In the genomic region with DNA sequence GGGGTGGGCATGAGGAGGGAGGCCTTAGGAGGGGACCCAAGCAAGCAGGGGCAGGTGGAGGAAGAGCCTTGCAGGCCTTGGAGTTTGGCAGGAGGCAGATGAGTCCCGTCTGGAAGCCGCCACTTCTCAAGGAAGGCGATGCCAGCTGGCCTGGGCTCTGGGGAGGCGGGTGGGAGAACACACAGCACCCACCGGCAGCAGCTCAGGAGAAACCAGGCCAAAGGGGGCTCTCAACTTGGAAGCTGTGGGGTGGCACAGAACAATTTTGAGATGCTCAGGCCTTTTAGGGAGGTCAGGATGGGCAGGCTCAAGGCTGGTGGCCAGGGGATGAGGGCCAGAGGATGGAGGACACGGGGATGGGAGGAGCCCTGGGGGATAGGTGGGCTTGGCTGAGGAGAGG, we compare ENCODE assay signal across 26 cellular contexts. TPM values are rescaled to one million over a fixed set of nuclear protein-coding genes. Genes with fewer than 3 reads are reported as not detected.
"Had no signal": no experiment of that assay in that cellular context is flagged by ENCODE, and none has a peak within 500 bp of the region (broad histone marks: within the 10 kb centered on the region; RNA-seq: fewer than 3 reads in every experiment).

No MANE protein-coding gene starts in this region.

- H3K9me3 ChIP-seq: MG63 had no signal

- H3K4me3 Mint-ChIP-seq: activated CD8-positive, alpha-beta T cell treated with anti-CD3 and anti-CD28 coated beads for 36 hours; activated naive CD8-positive, alpha-beta T cell treated with anti-CD3 and anti-CD28 coated beads, Interleukin-2, amount 50 U/mL, for 24 hours; activated T-cell treated with anti-CD3 and anti-CD28 coated beads, Interleukin-2, amount 50 U/mL, for 24 hours; T-helper 1 cell treated with Interleukin-12 subunit alpha and Interleukin-12 subunit beta and Interleukin-4 antibody, amounts not matched to agents 30 μg/mL and 1 μg/mL, for 36 hours had no signal

- H3K27ac Mint-ChIP-seq: activated CD8-positive, alpha-beta T cell treated with anti-CD3 and anti-CD28 coated beads for 36 hours; activated naive CD4-positive, alpha-beta T cell treated with anti-CD3 and anti-CD28 coated beads, Interleukin-2, amount 50 U/mL, for 72 hours; activated naive CD8-positive, alpha-beta T cell treated with anti-CD3 and anti-CD28 coated beads, Interleukin-2, amount 50 U/mL, for 24 hours; activated T-cell treated with anti-CD3 and anti-CD28 coated beads, Interleukin-2, amount 50 U/mL, for 24 hours; T-helper 1 cell treated with Interleukin-12 subunit alpha and Interleukin-12 subunit beta and Interleukin-4 antibody, amounts not matched to agents 30 μg/mL and 1 μg/mL, for 36 hours had no signal

- H3K4me1 Mint-ChIP-seq: activated naive CD8-positive, alpha-beta T cell treated with anti-CD3 and anti-CD28 coated beads, Interleukin-2, amount 50 U/mL, for 24 hours had no signal

- H3K27ac ChIP-seq: brain microvascular endothelial cell, cardiac muscle cell, SK-N-MC had no signal

- H3K36me3 Mint-ChIP-seq: activated naive CD4-positive, alpha-beta T cell treated with anti-CD3 and anti-CD28 coated beads, Interleukin-2, amount 50 U/mL, for 72 hours had no signal

- DNase-seq: activated CD4-positive, alpha-beta T cell treated with anti-CD3 and anti-CD28 coated beads for 4 hours; activated CD8-positive, alpha-beta T cell treated with anti-CD3 and anti-CD28 coated beads for 36 hours; activated effector memory CD4-positive, alpha-beta T cell treated with anti-CD3 and anti-CD28 coated beads, Interleukin-2, amount 50 U/mL, for 16 hours; activated naive CD4-positive, alpha-beta T cell treated with Interleukin-2 at 50 U/mL for 16 hours; activated naive CD8-positive, alpha-beta T cell treated with anti-CD3 and anti-CD28 coated beads, Interleukin-2, amount 50 U/mL, for 24 hours; activated T-cell treated with anti-CD3 and anti-CD28 coated beads, Interleukin-2, amount 50 U/mL, for 24 hours; amniotic stem cell; brain microvascular endothelial cell; MG63; MV-4-11; NCI-H1092 treated with DMSO at 0.1 percent for 48 hours; NCI-H1417 treated with DMSO at 0.1 percent for 48 hours; NCI-H1694; NCI-H2029; NCI-H2107; NCI-H345; NCI-H510A; NCI-H526 treated with DMSO at 0.1 percent for 48 hours; NCI-H82 had no signal

- H3K36me3 ChIP-seq: brain microvascular endothelial cell, cardiac muscle cell, MG63 had no signal

- H3K4me3 ChIP-seq: cardiac muscle cell, MG63, SK-N-MC had no signal

- H3K9me3 Mint-ChIP-seq: activated naive CD4-positive, alpha-beta T cell treated with anti-CD3 and anti-CD28 coated beads, Interleukin-2, amount 50 U/mL, for 72 hours; activated naive CD8-positive, alpha-beta T cell treated with anti-CD3 and anti-CD28 coated beads, Interleukin-2, amount 50 U/mL, for 24 hours; T-helper 1 cell treated with Interleukin-12 subunit alpha and Interleukin-12 subunit beta and Interleukin-4 antibody, amounts not matched to agents 30 μg/mL and 1 μg/mL, for 36 hours had no signal

- H3K27me3 Mint-ChIP-seq: activated naive CD8-positive, alpha-beta T cell treated with anti-CD3 and anti-CD28 coated beads, Interleukin-2, amount 50 U/mL, for 24 hours had no signal

- H3K27me3 ChIP-seq: brain microvascular endothelial cell, cardiac muscle cell, MG63 had no signal

- ATAC-seq: activated CD4-positive, CD25-positive, alpha-beta regulatory T cell treated with anti-CD3 and anti-CD28 coated beads, Interleukin-2, amount 50 U/mL, for 24 hours; activated CD8-positive, alpha-beta T cell treated with anti-CD3 and anti-CD28 coated beads for 36 hours; activated naive CD4-positive, alpha-beta T cell treated with anti-CD3 and anti-CD28 coated beads, Interleukin-2, amount 50 U/mL, for 72 hours; activated naive CD8-positive, alpha-beta T cell treated with anti-CD3 and anti-CD28 coated beads, Interleukin-2, amount 50 U/mL, for 24 hours had no signal

RNA-seq across cellular contexts. Expression of a gene that starts 11.6 kb away (rescaled TPM):
- total RNA-seq: OCI-LY7, RPMI7951 had no signal

RNA-seq across cellular contexts. Expression of a gene that starts 38.2 kb away (rescaled TPM):
- total RNA-seq: RPMI7951 had no signal

RNA-seq across cellular contexts. Expression of a gene that starts 52.3 kb away (rescaled TPM):
- total RNA-seq: OCI-LY7 had no signal
